11 cellular contexts compared by ENCODE assay signal in the genomic region with DNA sequence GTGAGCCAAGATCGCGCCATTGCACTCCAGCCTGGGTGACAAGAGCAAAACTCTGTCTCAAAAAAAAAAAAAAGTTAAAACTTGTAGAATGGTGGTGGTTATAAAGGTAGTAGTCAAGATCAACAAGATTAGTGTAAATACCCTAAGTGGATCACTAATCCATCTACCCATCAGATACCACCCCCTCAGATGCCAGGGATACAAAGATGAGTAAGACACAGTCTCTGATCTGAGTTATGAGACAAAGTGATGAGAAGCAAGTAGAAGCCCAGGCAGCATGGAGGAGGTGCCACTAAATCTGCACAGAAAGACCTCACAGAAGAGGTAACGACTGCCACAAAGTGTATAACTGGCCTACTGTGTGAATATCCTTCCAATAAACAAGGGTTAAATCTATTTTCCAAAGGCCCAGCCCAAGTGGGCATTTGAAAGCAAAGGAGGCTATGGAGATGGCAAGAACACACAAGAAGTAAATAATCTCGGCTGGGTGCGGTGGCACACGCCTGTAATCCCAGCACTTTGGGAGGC. TPM values are rescaled to one million over a fixed set of nuclear protein-coding genes. Genes with fewer than 3 reads are reported as not detected.
A peak's percentile ranks its signal among the peaks of the same experiment; 100 is the strongest.
DNase-seq lines count a peak whose midpoint lies in the region; ATAC-seq, FAIRE-seq and TF ChIP-seq lines count a peak whose summit lies in the region.
"Had no signal": no experiment of that assay in that cellular context is flagged by ENCODE, and none has a peak within 500 bp of the region (broad histone marks: within the 10 kb centered on the region; RNA-seq: fewer than 3 reads in every experiment).

No MANE protein-coding gene starts in this region.

- H3K27ac ChIP-seq in kidney (ENCODE audit: low read depth in 2 of 2, low read length in 2 of 2) (peak overlapping the region; percentile 54 to 55), body of pancreas (peak overlapping the region in 2 of 4 donors; percentile 29 to 67)
- H3K27ac ChIP-seq: HL-60 had no signal

- no peak overlapping the region for H3K4me3 ChIP-seq in kidney (ENCODE audit: low read length in 2 of 2)
- no peak overlapping the region for H3K4me3 ChIP-seq in body of pancreas

- no peak for FAIRE-seq in kidney (lab: Jason Lieb, UNC)

- TF ChIP-seq POLR2A in erythroblast (IDR thresholded peaks at IDR 0.05; ENCODE audit: low read length) (no peak), body of pancreas (IDR thresholded peaks at IDR 0.05) (no peak)

- ATAC-seq in activated CD4-positive, CD25-positive, alpha-beta regulatory T cell treated with anti-CD3 and anti-CD28 coated beads, Interleukin-2, amount 50 U/mL, for 24 hours: peak; percentile 47 to 66
- no peak for ATAC-seq in T-helper 17 cell
- no peak for ATAC-seq in GM18909 (IDR thresholded peaks at IDR 0.05; ENCODE audit: poor library complexity, unreplicated experiment)
- ATAC-seq in body of pancreas: no peak

- no peak for DNase-seq in activated CD4-positive, CD25-positive, alpha-beta regulatory T cell treated with anti-CD3 and anti-CD28 coated beads, Interleukin-2, amount 50 U/mL, for 72 hours
- DNase-seq in T-helper 17 cell (no peak), kidney (no peak), erythroblast (lab: John Stamatoyannopoulos, UW) (no peak), body of pancreas (no peak)
- DNase-seq: GF-D8, NCI-H1417 treated with DMSO at 0.1 percent for 48 hours had no signal

- peaks cover 52% of the 10 kb centered on the region for H3K4me1 Mint-ChIP-seq in T-helper 17 cell
- peaks cover 91% of the 10 kb centered on the region for H3K4me1 Mint-ChIP-seq in stimulated activated naive CD8-positive, alpha-beta T cell treated with anti-CD3 and anti-CD28 coated beads, Interleukin-15, Interleukin-2, amounts not matched to agents 100 ng/mL and 50 ng/mL, for 24 hours (ENCODE audit: low read depth)

- no peaks in the 10 kb centered on the region for H3K27me3 Mint-ChIP-seq in T-helper 17 cell
- no peaks in the 10 kb centered on the region for H3K27me3 Mint-ChIP-seq in stimulated activated naive CD8-positive, alpha-beta T cell treated with anti-CD3 and anti-CD28 coated beads, Interleukin-15, Interleukin-2, amounts not matched to agents 100 ng/mL and 50 ng/mL, for 24 hours

- H3K4me3 Mint-ChIP-seq in T-helper 17 cell: no peak overlapping the region
- H3K4me3 Mint-ChIP-seq in stimulated activated naive CD8-positive, alpha-beta T cell treated with anti-CD3 and anti-CD28 coated beads, Interleukin-15, Interleukin-2, amounts not matched to agents 100 ng/mL and 50 ng/mL, for 24 hours: peak overlapping the region; percentile 9

- H3K36me3 ChIP-seq in kidney (ENCODE audit: control insufficient read depth in 1 of 2, insufficient read depth in 2 of 2, low read length in 2 of 2) (no peaks in the 10 kb centered on the region), body of pancreas (replicated peaks in 1 of 2; ENCODE audit: insufficient read depth in 1 of 2, low read depth in 2 of 2) (no peaks in the 10 kb centered on the region)

- peak overlapping the region; percentile 39 for H3K27ac Mint-ChIP-seq in T-helper 17 cell
- peak overlapping the region; percentile 63 for H3K27ac Mint-ChIP-seq in stimulated activated naive CD8-positive, alpha-beta T cell treated with anti-CD3 and anti-CD28 coated beads, Interleukin-15, Interleukin-2, amounts not matched to agents 100 ng/mL and 50 ng/mL, for 24 hours

- no peaks in the 10 kb centered on the region for H3K9me3 ChIP-seq in T-helper 17 cell (ENCODE audit: control insufficient read depth, low read length, poor library complexity, severe bottlenecking)
- H3K9me3 ChIP-seq in kidney (ENCODE audit: control insufficient read depth in 1 of 2, low read length in 2 of 2): no peaks in the 10 kb centered on the region
- no peaks in the 10 kb centered on the region for H3K9me3 ChIP-seq in body of pancreas

- H3K36me3 Mint-ChIP-seq in T-helper 17 cell (ENCODE audit: low read depth): peaks cover 2% of the 10 kb centered on the region
- H3K36me3 Mint-ChIP-seq in stimulated activated naive CD8-positive, alpha-beta T cell treated with anti-CD3 and anti-CD28 coated beads, Interleukin-15, Interleukin-2, amounts not matched to agents 100 ng/mL and 50 ng/mL, for 24 hours (ENCODE audit: low read depth): peaks cover 37% of the 10 kb centered on the region

- H3K27me3 ChIP-seq in body of pancreas: no peaks in the 10 kb centered on the region

- H3K9me3 Mint-ChIP-seq in stimulated activated naive CD8-positive, alpha-beta T cell treated with anti-CD3 and anti-CD28 coated beads, Interleukin-15, Interleukin-2, amounts not matched to agents 100 ng/mL and 50 ng/mL, for 24 hours: no peaks in the 10 kb centered on the region

- intact Hi-C loops in kidney (cut with DNase I) (no loop called here), body of pancreas (cut with DNase I) (no loop called here)

- no peak for TF ChIP-seq CTCF in kidney (IDR thresholded peaks at IDR 0.05; ENCODE audit: borderline replicate concordance, extremely low read depth, insufficient read depth)
- no peak for TF ChIP-seq CTCF in body of pancreas (IDR thresholded peaks at IDR 0.05)

- peaks cover 49 to 50% of the 10 kb centered on the region in 2 donors for H3K4me1 ChIP-seq in kidney (ENCODE audit: control insufficient read depth in 1 of 2, insufficient read depth in 1 of 2, low read depth in 1 of 2, low read length in 2 of 2)
- H3K4me1 ChIP-seq in body of pancreas: peaks cover 86% of the 10 kb centered on the region

- H3K9ac ChIP-seq in kidney (ENCODE audit: low read length in 2 of 2): no peak overlapping the region

- 97 to 98% methylated on average over 6 of the region's 6 CpGs for WGBS in body of pancreas, 2 donors

RNA-seq across cellular contexts. Expression of a gene that starts 20.2 kb away (rescaled TPM):
- total RNA-seq in T-helper 17 cell: 10 to 100 TPM; 58.0 to 65.5 TPM
- 149 TPM for total RNA-seq in kidney
- polyA plus RNA-seq in kidney (ENCODE audit: insufficient read depth, low read depth, low replicate concordance): 105 TPM
- 10 to 100 TPM; 45.1 to 55.4 TPM for total RNA-seq in body of pancreas

RNA-seq across cellular contexts. Expression of a gene that starts 31.7 kb away (rescaled TPM):
- total RNA-seq in T-helper 17 cell: 100 to 1,000 TPM; 179 to 183 TPM
- 173 TPM for total RNA-seq in kidney
- 156 TPM for polyA plus RNA-seq in kidney (ENCODE audit: insufficient read depth, low read depth, low replicate concordance)
- total RNA-seq in body of pancreas: 10 to 100 TPM; 44.1 to 58.0 TPM

Comparison
In these comparisons a context has a peak if more than half of its experiments do, and no peak if none do; other contexts are left out.
1. ATAC-seq: peak in activated CD4-positive, CD25-positive, alpha-beta regulatory T cell treated with anti-CD3 and anti-CD28 coated beads, Interleukin-2, amount 50 U/mL, for 24 hours (2 of 2); none in T-helper 17 cell (single experiment), GM18909 (single experiment) and body of pancreas (single experiment).